In the genomic region with DNA sequence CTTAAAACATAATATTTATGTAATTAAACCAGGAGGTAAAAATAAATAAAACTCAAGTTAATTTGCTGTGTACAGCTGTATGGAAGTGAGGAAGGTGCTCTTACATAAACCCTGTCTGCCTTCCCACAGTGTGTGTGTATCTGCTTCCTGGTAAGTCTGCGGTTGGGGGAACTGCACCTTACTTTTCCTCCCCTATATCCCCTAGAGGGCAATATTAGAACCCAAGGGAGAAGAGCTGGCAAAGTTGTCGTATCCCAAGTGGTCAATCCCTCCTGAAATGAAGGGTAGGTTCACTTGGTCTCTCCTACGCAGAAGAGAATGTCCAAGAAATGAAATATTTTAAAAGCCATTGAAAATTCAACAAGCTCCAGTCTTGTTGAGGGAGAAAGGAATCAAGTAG, we compare ENCODE assay signal across 1 cellular context.
TF ChIP-seq lines count a peak whose summit lies in the region.

No MANE protein-coding gene starts in this region.

TF ChIP-seq in WTC11, 78 proteins besides CTCF, POLR2A, EP300 and RAD21 (continued from another document):
- TF ChIP-seq, protein P1, sequence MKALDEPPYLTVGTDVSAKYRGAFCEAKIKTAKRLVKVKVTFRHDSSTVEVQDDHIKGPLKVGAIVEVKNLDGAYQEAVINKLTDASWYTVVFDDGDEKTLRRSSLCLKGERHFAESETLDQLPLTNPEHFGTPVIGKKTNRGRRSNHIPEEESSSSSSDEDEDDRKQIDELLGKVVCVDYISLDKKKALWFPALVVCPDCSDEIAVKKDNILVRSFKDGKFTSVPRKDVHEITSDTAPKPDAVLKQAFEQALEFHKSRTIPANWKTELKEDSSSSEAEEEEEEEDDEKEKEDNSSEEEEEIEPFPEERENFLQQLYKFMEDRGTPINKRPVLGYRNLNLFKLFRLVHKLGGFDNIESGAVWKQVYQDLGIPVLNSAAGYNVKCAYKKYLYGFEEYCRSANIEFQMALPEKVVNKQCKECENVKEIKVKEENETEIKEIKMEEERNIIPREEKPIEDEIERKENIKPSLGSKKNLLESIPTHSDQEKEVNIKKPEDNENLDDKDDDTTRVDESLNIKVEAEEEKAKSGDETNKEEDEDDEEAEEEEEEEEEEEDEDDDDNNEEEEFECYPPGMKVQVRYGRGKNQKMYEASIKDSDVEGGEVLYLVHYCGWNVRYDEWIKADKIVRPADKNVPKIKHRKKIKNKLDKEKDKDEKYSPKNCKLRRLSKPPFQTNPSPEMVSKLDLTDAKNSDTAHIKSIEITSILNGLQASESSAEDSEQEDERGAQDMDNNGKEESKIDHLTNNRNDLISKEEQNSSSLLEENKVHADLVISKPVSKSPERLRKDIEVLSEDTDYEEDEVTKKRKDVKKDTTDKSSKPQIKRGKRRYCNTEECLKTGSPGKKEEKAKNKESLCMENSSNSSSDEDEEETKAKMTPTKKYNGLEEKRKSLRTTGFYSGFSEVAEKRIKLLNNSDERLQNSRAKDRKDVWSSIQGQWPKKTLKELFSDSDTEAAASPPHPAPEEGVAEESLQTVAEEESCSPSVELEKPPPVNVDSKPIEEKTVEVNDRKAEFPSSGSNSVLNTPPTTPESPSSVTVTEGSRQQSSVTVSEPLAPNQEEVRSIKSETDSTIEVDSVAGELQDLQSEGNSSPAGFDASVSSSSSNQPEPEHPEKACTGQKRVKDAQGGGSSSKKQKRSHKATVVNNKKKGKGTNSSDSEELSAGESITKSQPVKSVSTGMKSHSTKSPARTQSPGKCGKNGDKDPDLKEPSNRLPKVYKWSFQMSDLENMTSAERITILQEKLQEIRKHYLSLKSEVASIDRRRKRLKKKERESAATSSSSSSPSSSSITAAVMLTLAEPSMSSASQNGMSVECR (CRISPR knock-in tag; IDR thresholded peaks at IDR 0.05; ENCODE audit: borderline replicate concordance) = no peak
- no peak for TF ChIP-seq CREM (CRISPR knock-in tag; IDR thresholded peaks at IDR 0.05)
- TF ChIP-seq, protein P2, sequence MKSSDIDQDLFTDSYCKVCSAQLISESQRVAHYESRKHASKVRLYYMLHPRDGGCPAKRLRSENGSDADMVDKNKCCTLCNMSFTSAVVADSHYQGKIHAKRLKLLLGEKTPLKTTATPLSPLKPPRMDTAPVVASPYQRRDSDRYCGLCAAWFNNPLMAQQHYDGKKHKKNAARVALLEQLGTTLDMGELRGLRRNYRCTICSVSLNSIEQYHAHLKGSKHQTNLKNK (CRISPR knock-in tag; IDR thresholded peaks at IDR 0.05) = no peak
- no peak for TF ChIP-seq GABPB1 (CRISPR knock-in tag; IDR thresholded peaks at IDR 0.05)
- TF ChIP-seq TEAD1 (CRISPR knock-in tag; IDR thresholded peaks at IDR 0.05) = no peak
- TF ChIP-seq, protein P3, sequence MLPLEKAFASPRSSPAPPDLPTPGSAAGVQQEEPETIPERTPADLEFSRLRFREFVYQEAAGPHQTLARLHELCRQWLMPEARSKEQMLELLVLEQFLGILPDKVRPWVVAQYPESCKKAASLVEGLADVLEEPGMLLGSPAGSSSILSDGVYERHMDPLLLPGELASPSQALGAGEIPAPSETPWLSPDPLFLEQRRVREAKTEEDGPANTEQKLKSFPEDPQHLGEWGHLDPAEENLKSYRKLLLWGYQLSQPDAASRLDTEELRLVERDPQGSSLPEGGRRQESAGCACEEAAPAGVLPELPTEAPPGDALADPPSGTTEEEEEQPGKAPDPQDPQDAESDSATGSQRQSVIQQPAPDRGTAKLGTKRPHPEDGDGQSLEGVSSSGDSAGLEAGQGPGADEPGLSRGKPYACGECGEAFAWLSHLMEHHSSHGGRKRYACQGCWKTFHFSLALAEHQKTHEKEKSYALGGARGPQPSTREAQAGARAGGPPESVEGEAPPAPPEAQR (CRISPR knock-in tag; IDR thresholded peaks at IDR 0.05) = no peak
- TF ChIP-seq ELF4 (CRISPR knock-in tag; IDR thresholded peaks at IDR 0.05; ENCODE audit: low read depth) = no peak
